8 cellular contexts compared by ENCODE assay signal in genomic region chr1:91997607-91998195, GRCh38. TPM values are rescaled to one million over a fixed set of nuclear protein-coding genes. Genes with fewer than 3 reads are reported as not detected.
DNase-seq lines count a peak whose midpoint lies in the region; FAIRE-seq and TF ChIP-seq lines count a peak whose summit lies in the region.

No MANE protein-coding gene starts in this region.

- H3K9ac ChIP-seq in SK-N-MC (ENCODE audit: insufficient read length): no peak overlapping the region

- DNase-seq in NCI-H510A treated with DMSO at 0.1 percent for 48 hours (lab: John Stamatoyannopoulos, UW) (peak; percentile 63), NCI-H510A (lab: John Stamatoyannopoulos, UW) (no peak), SK-N-MC (ENCODE audit: low read depth, low spot score) (peak; percentile 35), cardiac fibroblast (ENCODE audit: low read depth in 2 of 2) (peak; percentile 73 to 78), lung microvascular endothelial cell (ENCODE audit: low read depth in 2 of 2) (peak; percentile 68 to 71), urothelium cell line (ENCODE audit: low spot score) (peak; percentile 28), suprapubic skin (ENCODE audit: low spot score in 2 of 2) (no peak)

- TF ChIP-seq POLR2A in suprapubic skin (IDR thresholded peaks at IDR 0.05): no peak

- H3K4me3 ChIP-seq in SK-N-MC (no peak overlapping the region), cardiac fibroblast (replicated peaks in 1 of 2; ENCODE audit: low read depth in 2 of 2, low read length in 2 of 2) (no peak overlapping the region), suprapubic skin (no peak overlapping the region)

- no peaks in the 10 kb centered on the region for H3K27me3 ChIP-seq in suprapubic skin

- WGBS in suprapubic skin: 84% methylated on average over 1 of the region's 1 CpG

- H3K36me3 ChIP-seq in SK-N-MC (ENCODE audit: insufficient read depth, low read length): no peaks in the 10 kb centered on the region
- no peaks in the 10 kb centered on the region for H3K36me3 ChIP-seq in suprapubic skin

- H3K27ac ChIP-seq in SK-N-MC (no peak overlapping the region), suprapubic skin (no peak overlapping the region)

- TF ChIP-seq CTCF in LNCAP (IDR thresholded peaks at IDR 0.05) (peak; percentile 73), cardiac fibroblast (IDR thresholded peaks at IDR 0.05; ENCODE audit: low read depth, low read length) (peak; percentile 53), suprapubic skin (IDR thresholded peaks at IDR 0.05) (no peak)

- no peaks in the 10 kb centered on the region for H3K4me1 ChIP-seq in suprapubic skin

- no peak for FAIRE-seq in urothelium cell line (lab: Jason Lieb, UNC)

- no peak for TF ChIP-seq EP300 in suprapubic skin (IDR thresholded peaks at IDR 0.05)

- H3K9me3 ChIP-seq in SK-N-MC (ENCODE audit: low read depth, low read length): no peaks in the 10 kb centered on the region
- no peaks in the 10 kb centered on the region for H3K9me3 ChIP-seq in suprapubic skin

RNA-seq across cellular contexts. Expression of gene EPHX4, which starts 32.1 kb away (rescaled TPM):
- 3.4 and 5.2 TPM in 2 replicates for total RNA-seq in lung microvascular endothelial cell
- 1 to 10 TPM in 1 of 4 donors, under 1 TPM in 2, not detected in 1; 0.55 to 2.6 (median 0.68) TPM for total RNA-seq in suprapubic skin

RNA-seq across cellular contexts. Expression of gene BRDT, which starts 48.5 kb away (rescaled TPM):
- total RNA-seq in lung microvascular endothelial cell (not detected in 2 replicates), suprapubic skin (not detected)

Comparison
In these comparisons a context has a peak if more than half of its experiments do, and no peak if none do; other contexts are left out.
1. DNase-seq: peak in NCI-H510A treated with DMSO at 0.1 percent for 48 hours (single experiment), SK-N-MC (single experiment), cardiac fibroblast (2 of 2), lung microvascular endothelial cell (2 of 2) and urothelium cell line (single experiment); none in NCI-H510A (single experiment) and suprapubic skin (0 of 2).
2. CTCF ChIP-seq: peak in LNCAP (single experiment) and cardiac fibroblast (single experiment); none in suprapubic skin (0 of 2).